In genomic region chr7:151632750-151633515, GRCh38 we compare ENCODE assay signal across 8 cellular contexts.
A peak's percentile ranks its signal among the peaks of the same experiment; 100 is the strongest.
DNase-seq lines count a peak whose midpoint lies in the region; ATAC-seq and TF ChIP-seq lines count a peak whose summit lies in the region.

No MANE protein-coding gene starts in this region.

- H3K27ac Mint-ChIP-seq in glutamatergic neuron (ENCODE audit: unreplicated experiment), result peak overlapping the region; percentile 28

- peaks cover 8% of the 10 kb centered on the region for H3K27me3 Mint-ChIP-seq in glutamatergic neuron (ENCODE audit: unreplicated experiment)

- H3K9me3 ChIP-seq in parathyroid adenoma (ENCODE audit: control insufficient read depth, low read length) (no peaks in the 10 kb centered on the region), upper lobe of left lung (no peaks in the 10 kb centered on the region), BE2C (no peaks in the 10 kb centered on the region)

- H3K27ac ChIP-seq in parathyroid adenoma (peak overlapping the region; percentile 86), upper lobe of left lung (peak overlapping the region; percentile 89 to 94 (median 91))

- H3K9me3 Mint-ChIP-seq in glutamatergic neuron (ENCODE audit: unreplicated experiment), result peaks cover 2% of the 10 kb centered on the region

- peak overlapping the region; percentile 8 for H3K9ac ChIP-seq in parathyroid adenoma

- peaks cover 7% of the 10 kb centered on the region for H3K79me2 ChIP-seq in parathyroid adenoma

- no peaks in the 10 kb centered on the region for H3K36me3 ChIP-seq in parathyroid adenoma (ENCODE audit: control insufficient read depth, insufficient read depth, low read length)
- H3K36me3 ChIP-seq in upper lobe of left lung, result no peaks in the 10 kb centered on the region
- H3K36me3 ChIP-seq in BE2C, result no peaks in the 10 kb centered on the region

- H3K4me1 Mint-ChIP-seq in glutamatergic neuron (ENCODE audit: low read depth, unreplicated experiment), result peaks cover 3% of the 10 kb centered on the region

- peaks cover 15% of the 10 kb centered on the region for H3K4me1 ChIP-seq in parathyroid adenoma
- peaks cover 6 to 19% (median 11%) of the 10 kb centered on the region in 4 donors for H3K4me1 ChIP-seq in upper lobe of left lung
- H3K4me1 ChIP-seq in BE2C, result no peaks in the 10 kb centered on the region

- peak; percentile 66 for ATAC-seq in GM18502 (IDR thresholded peaks at IDR 0.05; ENCODE audit: poor library complexity, unreplicated experiment)
- peak; percentile 51 for ATAC-seq in HG02759 (IDR thresholded peaks at IDR 0.05; ENCODE audit: unreplicated experiment)
- peak; percentile 82 for ATAC-seq in upper lobe of left lung (ENCODE audit: low FRiP score in 2 of 2)

- no peak for TF ChIP-seq EP300 in upper lobe of left lung (IDR thresholded peaks at IDR 0.05)

- peak overlapping the region; percentile 88 for H3K4me3 Mint-ChIP-seq in glutamatergic neuron (ENCODE audit: unreplicated experiment)

- WGBS in upper lobe of left lung, 2 donors, result 12 to 21% methylated on average over 18 of the region's 28 CpGs

- H3K27me3 ChIP-seq in parathyroid adenoma (ENCODE audit: control insufficient read depth, insufficient read depth, low read length), result no peaks in the 10 kb centered on the region
- H3K27me3 ChIP-seq in upper lobe of left lung, result no peaks in the 10 kb centered on the region
- no peaks in the 10 kb centered on the region for H3K27me3 ChIP-seq in BE2C

- peak in 2 of 4 donors; percentile 19 to 30 for TF ChIP-seq POLR2A in upper lobe of left lung (IDR thresholded peaks at IDR 0.05)

- H3K36me3 Mint-ChIP-seq in glutamatergic neuron (ENCODE audit: unreplicated experiment), result no peaks in the 10 kb centered on the region

- peak overlapping the region; percentile 98 for H2AFZ ChIP-seq in parathyroid adenoma

- DNase-seq in OCI-M1 (lab: John Stamatoyannopoulos, UW), result peak; percentile 91
- peak; percentile 50 for DNase-seq in activated gamma-delta T cell treated with Interleukin-2 at 50 U/mL for 16 hours
- peak; percentile 31 for DNase-seq in glutamatergic neuron
- DNase-seq in upper lobe of left lung, result peak; percentile 73 to 88
- no peak for DNase-seq in BE2C

- peak overlapping the region; percentile 72 for H3K4me3 ChIP-seq in parathyroid adenoma (ENCODE audit: low read depth, low read length)
- H3K4me3 ChIP-seq in upper lobe of left lung, result peak overlapping the region; percentile 24 to 81 (median 71)
- H3K4me3 ChIP-seq in BE2C (ENCODE audit: low read depth, low read length), result no peak overlapping the region; the same call in 1 of the 2 replicates

- peak overlapping the region; percentile 94 for H3K4me2 ChIP-seq in parathyroid adenoma (ENCODE audit: low read length)

- TF ChIP-seq CTCF in glutamatergic neuron (IDR thresholded peaks at IDR 0.05; ENCODE audit: partially characterized antibody, unreplicated experiment) (no peak), parathyroid adenoma (IDR thresholded peaks at IDR 0.05) (no peak), upper lobe of left lung (IDR thresholded peaks at IDR 0.05) (no peak), BE2C (IDR thresholded peaks at IDR 0.05; ENCODE audit: low read depth, low read length) (no peak)
